ENCODE assay signal across 18 cellular contexts in genomic region chr2:73944714-73945113, GRCh38. TPM values are rescaled to one million over a fixed set of nuclear protein-coding genes. Genes with fewer than 3 reads are reported as not detected.
DNase-seq lines count a peak whose midpoint lies in the region; ATAC-seq and TF ChIP-seq lines count a peak whose summit lies in the region.
"Had no signal": no experiment of that assay in that cellular context is flagged by ENCODE, and none has a peak within 500 bp of the region (broad histone marks: within the 10 kb centered on the region; RNA-seq: fewer than 3 reads in every experiment).

No MANE protein-coding gene starts in this region.

- H3K4me1 Mint-ChIP-seq in activated T-cell treated with anti-CD3 and anti-CD28 coated beads, Interleukin-2, amount 50 U/mL, for 4 hours (ENCODE audit: low read depth) = peaks cover 84% of the 10 kb centered on the region
- peaks cover 91% of the 10 kb centered on the region for H3K4me1 Mint-ChIP-seq in activated naive CD8-positive, alpha-beta T cell (ENCODE audit: low read depth)
- peaks cover 57% of the 10 kb centered on the region for H3K4me1 Mint-ChIP-seq in stimulated activated effector memory CD8-positive, alpha-beta T cell treated with anti-CD3 and anti-CD28 coated beads, Interleukin-12 subunit alpha, Interleukin-12 subunit beta, amount 100 ng/mL, for 72 hours
- H3K4me1 Mint-ChIP-seq: nephron had no signal

- ATAC-seq in activated T-cell treated with anti-CD3 and anti-CD28 coated beads, Interleukin-2, amount 50 U/mL, for 4 hours = peak; percentile 76 to 87
- ATAC-seq in stimulated activated effector memory CD8-positive, alpha-beta T cell treated with anti-CD3 and anti-CD28 coated beads, Interleukin-12 subunit alpha, Interleukin-12 subunit beta, amount 100 ng/mL, for 72 hours = peak; percentile 99
- ATAC-seq in GM18870 (IDR thresholded peaks at IDR 0.05; ENCODE audit: unreplicated experiment) = no peak
- ATAC-seq: foreskin keratinocyte, Panc1 had no signal

- no peaks in the 10 kb centered on the region for H3K9me3 Mint-ChIP-seq in activated T-cell treated with anti-CD3 and anti-CD28 coated beads, Interleukin-2, amount 50 U/mL, for 4 hours
- H3K9me3 Mint-ChIP-seq in activated naive CD8-positive, alpha-beta T cell (ENCODE audit: low read depth) = no peaks in the 10 kb centered on the region
- H3K9me3 Mint-ChIP-seq in stimulated activated effector memory CD8-positive, alpha-beta T cell treated with anti-CD3 and anti-CD28 coated beads, Interleukin-12 subunit alpha, Interleukin-12 subunit beta, amount 100 ng/mL, for 72 hours = no peaks in the 10 kb centered on the region
- H3K9me3 Mint-ChIP-seq: nephron had no signal

- peak overlapping the region; percentile 75 for H3K27ac Mint-ChIP-seq in activated naive CD8-positive, alpha-beta T cell
- H3K27ac Mint-ChIP-seq in stimulated activated effector memory CD8-positive, alpha-beta T cell treated with anti-CD3 and anti-CD28 coated beads, Interleukin-12 subunit alpha, Interleukin-12 subunit beta, amount 100 ng/mL, for 72 hours = peak overlapping the region; percentile 3
- H3K27ac Mint-ChIP-seq: nephron had no signal

- peaks cover 44% of the 10 kb centered on the region for H3K36me3 Mint-ChIP-seq in activated T-cell treated with anti-CD3 and anti-CD28 coated beads, Interleukin-2, amount 50 U/mL, for 4 hours (ENCODE audit: insufficient read depth)
- peaks cover 7% of the 10 kb centered on the region for H3K36me3 Mint-ChIP-seq in activated naive CD8-positive, alpha-beta T cell
- peaks cover 89% of the 10 kb centered on the region for H3K36me3 Mint-ChIP-seq in stimulated activated effector memory CD8-positive, alpha-beta T cell treated with anti-CD3 and anti-CD28 coated beads, Interleukin-12 subunit alpha, Interleukin-12 subunit beta, amount 100 ng/mL, for 72 hours

- DNase-seq in activated T-cell treated with anti-CD3 and anti-CD28 coated beads, Interleukin-2, amount 50 U/mL, for 4 hours = no peak
- DNase-seq in activated T-cell treated with anti-CD3 and anti-CD28 coated beads for 4 hours = no peak
- DNase-seq in GM20000 (ENCODE audit: low spot score) = peak; percentile 31
- no peak for DNase-seq in stimulated activated effector memory CD8-positive, alpha-beta T cell treated with anti-CD3 and anti-CD28 coated beads, Interleukin-12 subunit alpha, Interleukin-12 subunit beta, amount 100 ng/mL, for 72 hours (ENCODE audit: low spot score in 2 of 2)
- DNase-seq in T1000 (lab: John Stamatoyannopoulos, UW) = no peak
- no peak for DNase-seq in GM03348 (ENCODE audit: low spot score)
- DNase-seq: central memory CD4-positive, alpha-beta T cell; DMS 273 treated with DMSO at 0.1 percent for 48 hours; foreskin keratinocyte; Karpas-422; NCI-H1694; NCI-H510A; retina; stomach had no signal

- no peak for TF ChIP-seq CTCF in GM20000 (IDR thresholded peaks at IDR 0.05; ENCODE audit: extremely low read depth, missing control alignments)

- H3K4me3 Mint-ChIP-seq in activated T-cell treated with anti-CD3 and anti-CD28 coated beads, Interleukin-2, amount 50 U/mL, for 4 hours = no peak overlapping the region
- H3K4me3 Mint-ChIP-seq in activated naive CD8-positive, alpha-beta T cell = peak overlapping the region; percentile 51
- peak overlapping the region; percentile 44 for H3K4me3 Mint-ChIP-seq in stimulated activated effector memory CD8-positive, alpha-beta T cell treated with anti-CD3 and anti-CD28 coated beads, Interleukin-12 subunit alpha, Interleukin-12 subunit beta, amount 100 ng/mL, for 72 hours
- H3K4me3 Mint-ChIP-seq: nephron had no signal

- H3K27me3 Mint-ChIP-seq in activated T-cell treated with anti-CD3 and anti-CD28 coated beads, Interleukin-2, amount 50 U/mL, for 4 hours (ENCODE audit: low read depth) = no peaks in the 10 kb centered on the region
- H3K27me3 Mint-ChIP-seq in activated naive CD8-positive, alpha-beta T cell = no peaks in the 10 kb centered on the region

RNA-seq across cellular contexts. Expression of gene DGUOK, which starts 18.0 kb away (rescaled TPM):
- total RNA-seq in activated T-cell treated with anti-CD3 and anti-CD28 coated beads, Interleukin-2, amount 50 U/mL, for 4 hours = 10 to 100 TPM; 69.5 to 76.0 (median 74.2) TPM

RNA-seq across cellular contexts. Expression of gene TET3, which starts 40.0 kb away (rescaled TPM):
- 10 to 100 TPM; 30.8 to 34.0 (median 31.7) TPM for total RNA-seq in activated T-cell treated with anti-CD3 and anti-CD28 coated beads, Interleukin-2, amount 50 U/mL, for 4 hours

RNA-seq across cellular contexts. Expression of gene ACTG2, which starts 51.9 kb away (rescaled TPM):
- under 1 TPM; 0.52 to 0.89 (median 0.63) TPM for total RNA-seq in activated T-cell treated with anti-CD3 and anti-CD28 coated beads, Interleukin-2, amount 50 U/mL, for 4 hours
